9 cellular contexts compared by ENCODE assay signal in genomic region chr14:22471545-22472121, GRCh38.
DNase-seq lines count a peak whose midpoint lies in the region; ATAC-seq, FAIRE-seq and TF ChIP-seq lines count a peak whose summit lies in the region.
"Had no signal": no experiment of that assay in that cellular context is flagged by ENCODE, and none has a peak within 500 bp of the region (broad histone marks: within the 10 kb centered on the region; RNA-seq: fewer than 3 reads in every experiment).

No MANE protein-coding gene starts in this region.

- H3K4me1 ChIP-seq in breast epithelium (no peaks in the 10 kb centered on the region), kidney (ENCODE audit: control insufficient read depth in 1 of 2, insufficient read depth in 1 of 2, low read depth in 1 of 2, low read length in 2 of 2) (peaks cover 0 to 5% of the 10 kb centered on the region in 2 donors), upper lobe of right lung (no peaks in the 10 kb centered on the region)

- CTCF ChIA-PET in MCF 10A (lab: Yijun Ruan, JAX), result interaction anchor here (0.6 to 16.0 kb wide), 27 partner anchors 8 to 994 kb away, joined by 3 to 233 read pairs (median 6); no protein-coding TSS in a partner anchor

- H3K4me1 Mint-ChIP-seq in MCF 10A (ENCODE audit: insufficient read depth, unreplicated experiment), result peaks cover 17% of the 10 kb centered on the region

- H3K36me3 Mint-ChIP-seq in MCF 10A (ENCODE audit: insufficient read depth, unreplicated experiment), result no peaks in the 10 kb centered on the region

- DNase-seq in MCF 10A (ENCODE audit: unreplicated experiment), result peak; percentile 69
- no peak for DNase-seq in breast epithelium (ENCODE audit: low spot score in 2 of 2)
- DNase-seq in amniotic epithelial cell (ENCODE audit: low read depth), result peak; percentile 49
- DNase-seq in kidney, result peak; percentile 75
- peak; percentile 79 for DNase-seq in upper lobe of right lung

- no peaks in the 10 kb centered on the region for H3K9me3 Mint-ChIP-seq in MCF 10A (ENCODE audit: unreplicated experiment)

- peak; percentile 56 for TF ChIP-seq CTCF in MCF 10A (IDR thresholded peaks at IDR 0.05; ENCODE audit: unreplicated experiment)
- TF ChIP-seq CTCF in breast epithelium (IDR thresholded peaks at IDR 0.05), result peak in 1 of 3 donors; percentile 22
- TF ChIP-seq CTCF in kidney (IDR thresholded peaks at IDR 0.05; ENCODE audit: borderline replicate concordance, extremely low read depth, insufficient read depth), result peak; percentile 37
- TF ChIP-seq CTCF in upper lobe of right lung (IDR thresholded peaks at IDR 0.05), result peak; percentile 52

- H3K4me3 Mint-ChIP-seq in MCF 10A (ENCODE audit: unreplicated experiment), result no peak overlapping the region

- H3K36me3 ChIP-seq in breast epithelium, result no peaks in the 10 kb centered on the region
- no peaks in the 10 kb centered on the region for H3K36me3 ChIP-seq in kidney (ENCODE audit: control insufficient read depth in 1 of 2, insufficient read depth in 2 of 2, low read length in 2 of 2)
- H3K36me3 ChIP-seq in upper lobe of right lung, result no peaks in the 10 kb centered on the region

- no TSS peak for BruUV-seq in MCF 10A (replicated peaks; lab: Mats Ljungman, UMichigan)

- ATAC-seq in upper lobe of right lung (peak; percentile 85), esophagus mucosa (no peak), GM21447 (IDR thresholded peaks at IDR 0.05; ENCODE audit: unreplicated experiment) (no peak), GM19324 (IDR thresholded peaks at IDR 0.05; ENCODE audit: low FRiP score, unreplicated experiment) (no peak)

- no peaks in the 10 kb centered on the region for H3K27me3 ChIP-seq in breast epithelium
- H3K27me3 ChIP-seq in upper lobe of right lung, result no peaks in the 10 kb centered on the region

- no peak overlapping the region for H3K9ac ChIP-seq in kidney (ENCODE audit: low read length in 2 of 2)

- no peak overlapping the region for H3K27ac Mint-ChIP-seq in MCF 10A (ENCODE audit: low read depth, unreplicated experiment)

- H3K9me3 ChIP-seq in breast epithelium, result no peaks in the 10 kb centered on the region
- no peaks in the 10 kb centered on the region for H3K9me3 ChIP-seq in kidney (ENCODE audit: control insufficient read depth in 1 of 2, low read length in 2 of 2)
- H3K9me3 ChIP-seq in upper lobe of right lung, result no peaks in the 10 kb centered on the region

- FAIRE-seq in kidney (lab: Jason Lieb, UNC), result no peak
- FAIRE-seq: G401.6 had no signal

- H3K27ac ChIP-seq in breast epithelium, result no peak overlapping the region
- H3K27ac ChIP-seq in kidney (ENCODE audit: low read depth in 2 of 2, low read length in 2 of 2), result no peak overlapping the region
- H3K27ac ChIP-seq in upper lobe of right lung, result no peak overlapping the region

- no peak for TF ChIP-seq POLR2A in breast epithelium (IDR thresholded peaks at IDR 0.05)

- no peaks in the 10 kb centered on the region for H3K27me3 Mint-ChIP-seq in MCF 10A (ENCODE audit: insufficient read depth, unreplicated experiment)

- H3K4me3 ChIP-seq in breast epithelium (no peak overlapping the region), kidney (ENCODE audit: low read length in 2 of 2) (no peak overlapping the region), upper lobe of right lung (no peak overlapping the region)

- POLR2A ChIA-PET in MCF 10A (lab: Yijun Ruan, JAX), result interaction anchor here (0.9 to 1.0 kb wide), 2 partner anchors 81 to 86 kb away, joined by 3 read pairs; no protein-coding TSS in a partner anchor

- intact Hi-C loops in MCF 10A (cut with micrococcal nuclease), result loop anchor here (2.0 to 5.0 kb wide), 2 partner anchors 39 to 157 kb away; no protein-coding TSS in a partner anchor
- intact Hi-C loops in breast epithelium (cut with DNase I; ENCODE audit: low total_unique reads), result no loop called here
- intact Hi-C loops in kidney (cut with DNase I), result no loop called here
- intact Hi-C loops in upper lobe of right lung (cut with DNase I), result loop anchor here (5.0 kb wide), 1 partner anchor 79 kb away; no protein-coding TSS in a partner anchor

Comparison
In these comparisons a context has a peak if more than half of its experiments do, and no peak if none do; other contexts are left out.
1. DNase-seq: peak in MCF 10A (single experiment), amniotic epithelial cell (single experiment), kidney (single experiment) and upper lobe of right lung (single experiment); none in breast epithelium (0 of 2).
2. intact Hi-C loops: an anchor here in MCF 10A (2.0 to 5.0 kb wide) and upper lobe of right lung (5.0 kb wide); none called in breast epithelium and kidney.